In genomic region chr6:166462461-166463135, GRCh38 we compare ENCODE assay signal across 21 cellular contexts.
A peak's percentile ranks its signal among the peaks of the same experiment; 100 is the strongest.
DNase-seq lines count a peak whose midpoint lies in the region; ATAC-seq, FAIRE-seq and TF ChIP-seq lines count a peak whose summit lies in the region.
"Had no signal": no experiment of that assay in that cellular context is flagged by ENCODE, and none has a peak within 500 bp of the region (broad histone marks: within the 10 kb centered on the region; RNA-seq: fewer than 3 reads in every experiment).

No MANE protein-coding gene starts in this region.

- TF ChIP-seq RAD21 in HepG2 (CRISPR knock-in tag; IDR thresholded peaks at IDR 0.05) = no peak

- ATAC-seq in HepG2 (peak; percentile 67), right lobe of liver (no peak), WTC11 (peak; percentile 55), upper lobe of left lung (ENCODE audit: low FRiP score in 2 of 2) (no peak)
- ATAC-seq: HCT116 had no signal

- peaks cover 4% of the 10 kb centered on the region; the same call in 1 of the 2 replicates for H3K4me1 Mint-ChIP-seq in WTC11

- no peak overlapping the region for H3K4me3 Mint-ChIP-seq in WTC11
- H3K4me3 Mint-ChIP-seq: CD4-positive, CD25-positive, alpha-beta regulatory T cell had no signal

- H3K36me3 ChIP-seq in HepG2 (replicated peaks in 1 of 2; ENCODE audit: control insufficient read depth in 1 of 2, insufficient read depth in 2 of 2, low read length in 2 of 2) (no peaks in the 10 kb centered on the region), right lobe of liver (no peaks in the 10 kb centered on the region), upper lobe of left lung (peaks cover 12 to 85% (median 38%) of the 10 kb centered on the region in 4 donors)
- H3K36me3 ChIP-seq in effector memory CD4-positive, alpha-beta T cell (ENCODE audit: control insufficient read depth, insufficient read depth, low read length) = no peaks in the 10 kb centered on the region
- H3K36me3 ChIP-seq: SJSA1 had no signal

- CTCF ChIA-PET in HepG2 (lab: Yijun Ruan, JAX; ENCODE audit: low intra/inter-chr PET ratio, low total read pairs) = interaction anchor here (1.6 kb wide), 1 partner anchor 187 kb away, joined by 3 read pairs; no protein-coding TSS in a partner anchor
- CTCF ChIA-PET in WTC11 (lab: Charles Lee) = no interaction called here

- intact Hi-C loops in HepG2 (cut with micrococcal nuclease; ENCODE audit: unreplicated experiment) = loop anchor here (10.0 kb wide), 1 partner anchor 188 kb away; no protein-coding TSS in a partner anchor
- intact Hi-C loops in right lobe of liver (cut with DNase I) = no loop called here

- peaks cover 6% of the 10 kb centered on the region; the same call in 1 of the 2 replicates for H3K9me3 Mint-ChIP-seq in WTC11

- TF ChIP-seq CTCF in HepG2 (CRISPR knock-in tag; IDR thresholded peaks at IDR 0.05) (peak; percentile 39), right lobe of liver (IDR thresholded peaks at IDR 0.05) (no peak), WTC11 (IDR thresholded peaks at IDR 0.05) (no peak), upper lobe of left lung (IDR thresholded peaks at IDR 0.05) (no peak)

- no peak for TF ChIP-seq POLR2A in HepG2 (IDR thresholded peaks at IDR 0.05; ENCODE audit: insufficient read depth in 1 of 2, low read depth in 2 of 2, low read length in 2 of 2)
- TF ChIP-seq POLR2A in right lobe of liver (IDR thresholded peaks at IDR 0.05) = no peak
- no peak for TF ChIP-seq POLR2A in upper lobe of left lung (IDR thresholded peaks at IDR 0.05)

- TF ChIP-seq EP300 in HepG2 (IDR thresholded peaks at IDR 0.05; ENCODE audit: low read depth in 2 of 2, low read length in 2 of 2) = no peak
- TF ChIP-seq EP300 in HepG2 (CRISPR knock-in tag; IDR thresholded peaks at IDR 0.05; ENCODE audit: borderline replicate concordance) = no peak
- no peak for TF ChIP-seq EP300 in upper lobe of left lung (IDR thresholded peaks at IDR 0.05)

- H3K27me3 Mint-ChIP-seq in WTC11 (ENCODE audit: low read depth) = no peaks in the 10 kb centered on the region
- H3K27me3 Mint-ChIP-seq: CD4-positive, CD25-positive, alpha-beta regulatory T cell had no signal

- H3K4me3 ChIP-seq in HepG2 (replicated peaks in 1 of 3; ENCODE audit: insufficient read depth in 1 of 3, low read depth in 2 of 3, low read length in 3 of 3) (no peak overlapping the region), right lobe of liver (no peak overlapping the region), upper lobe of left lung (no peak overlapping the region)
- H3K4me3 ChIP-seq in effector memory CD4-positive, alpha-beta T cell (ENCODE audit: insufficient read depth, low read depth, low read length, poor library complexity, severe bottlenecking) = no peak overlapping the region
- H3K4me3 ChIP-seq: PC-9, SJSA1 had no signal

- 33% methylated on average over 19 of the region's 25 CpGs for WGBS in HepG2 (ENCODE audit: low lambda C conversion rate)
- no CpG with 5 or more reads among the region's 25 CpGs for whole genome bisulfite sequencing in right lobe of liver (ENCODE audit: insufficient coverage, low coverage, low lambda C conversion rate, missing lambda C conversion rate)
- WGBS in upper lobe of left lung, 2 donors = 91 to 93% methylated on average over 11 to 24 of the region's 25 CpGs

- H3K27me3 ChIP-seq in HepG2 (ENCODE audit: control insufficient read depth in 1 of 2, insufficient read depth in 2 of 2, low read length in 2 of 2) = peaks cover 12 to 81% of the 10 kb centered on the region in 2 experiments; a peak in 4 of 5 replicates
- no peaks in the 10 kb centered on the region for H3K27me3 ChIP-seq in right lobe of liver
- no peaks in the 10 kb centered on the region for H3K27me3 ChIP-seq in upper lobe of left lung
- no peaks in the 10 kb centered on the region for H3K27me3 ChIP-seq in effector memory CD4-positive, alpha-beta T cell (replicated peaks; ENCODE audit: control insufficient read depth, insufficient read depth, low read length, poor library complexity, severe bottlenecking)
- H3K27me3 ChIP-seq: SJSA1 had no signal

- peak overlapping the region; percentile 32; the same call in 1 of the 2 replicates for H3K27ac Mint-ChIP-seq in WTC11

- no peaks in the 10 kb centered on the region for H3K79me2 ChIP-seq in HepG2 (ENCODE audit: insufficient read depth, low read length)

- H3K4me1 ChIP-seq in HepG2 (ENCODE audit: insufficient read depth, low read length) = no peaks in the 10 kb centered on the region
- no peaks in the 10 kb centered on the region for H3K4me1 ChIP-seq in right lobe of liver
- H3K4me1 ChIP-seq in upper lobe of left lung = peaks cover 0 to 20% (median 8%) of the 10 kb centered on the region in 4 donors
- no peaks in the 10 kb centered on the region for H3K4me1 ChIP-seq in effector memory CD4-positive, alpha-beta T cell (ENCODE audit: control insufficient read depth, insufficient read depth, low read length, poor library complexity, severe bottlenecking)
- H3K4me1 ChIP-seq: SJSA1 had no signal

- in situ Hi-C loops in HepG2 (cut with HindIII; ENCODE audit: extremely low pct_ligation_motif_present, low pct_unique_long_range_greater_than_20kb) = no loop called here

- no peak overlapping the region for H3K4me2 ChIP-seq in HepG2 (ENCODE audit: low read depth, low read length)
- H3K4me2 ChIP-seq: PC-9 had no signal

- H3K27ac ChIP-seq in HepG2 (ENCODE audit: extremely low read length, insufficient read depth, low read length) (no peak overlapping the region), right lobe of liver (no peak overlapping the region), upper lobe of left lung (no peak overlapping the region)
- H3K27ac ChIP-seq in effector memory CD4-positive, alpha-beta T cell (ENCODE audit: insufficient read depth, low read length, poor library complexity, severe bottlenecking) = no peak overlapping the region
- H3K27ac ChIP-seq: 22Rv1, PC-9, SJSA1 had no signal

- DNase-seq in HepG2 (ENCODE audit: low spot score) (no peak), right lobe of liver (no peak), WTC11 (ENCODE audit: low spot score) (no peak), mesenteric fat pad (ENCODE audit: low spot score) (peak; percentile 80), upper lobe of left lung (peak; percentile 19 to 59), HT-29 (ENCODE audit: low spot score) (no peak), MV-4-11 (lab: John Stamatoyannopoulos, UW) (no peak)
- DNase-seq in effector memory CD4-positive, alpha-beta T cell = no peak
- DNase-seq: AML-193; CD4-positive, CD25-positive, alpha-beta regulatory T cell; COR-L47; GF-D8; KG1; NCI-H1417; NCI-H187 treated with DMSO at 0.1 percent for 48 hours; NCI-H226; NCI-H524 treated with DMSO at 0.1 percent for 48 hours; PC-9 had no signal

- H3K9me3 ChIP-seq in HepG2 (ENCODE audit: low read length) (no peaks in the 10 kb centered on the region), right lobe of liver (no peaks in the 10 kb centered on the region), upper lobe of left lung (no peaks in the 10 kb centered on the region)
- no peaks in the 10 kb centered on the region for H3K9me3 ChIP-seq in effector memory CD4-positive, alpha-beta T cell (ENCODE audit: control insufficient read depth, low read length)
- H3K9me3 ChIP-seq: SJSA1 had no signal

- POLR2A ChIA-PET in HepG2 (lab: Yijun Ruan, JAX) (no interaction called here), WTC11 (lab: Charles Lee) (no interaction called here)

- H3K36me3 Mint-ChIP-seq in WTC11 = peaks cover 15% of the 10 kb centered on the region

- BruUV-seq in HepG2 (replicated peaks; lab: Mats Ljungman, UMichigan) = no TSS peak

- no peak for FAIRE-seq in HepG2 (lab: Jason Lieb, UNC)

- H4K20me1 ChIP-seq in HepG2 (ENCODE audit: insufficient read depth, low read length) = no peaks in the 10 kb centered on the region; the same call in 1 of the 2 replicates

- H2AFZ ChIP-seq in HepG2 (ENCODE audit: low read length) = no peak overlapping the region
- H2AFZ ChIP-seq: PC-9 had no signal

- H3K9ac ChIP-seq in HepG2 (ENCODE audit: insufficient read depth, low read depth, low read length) = no peak overlapping the region

TF ChIP-seq in HepG2, 621 proteins besides CTCF, POLR2A, EP300 and RAD21:
- no peak for TF ChIP-seq RBM22 (optimal IDR thresholded peaks at IDR 0.05; ENCODE audit: low read length)
- TF ChIP-seq STAG1 (CRISPR knock-in tag; IDR thresholded peaks at IDR 0.05) = peak; percentile 23; the same call in 1 of the 2 replicates

TF ChIP-seq in WTC11, 78 proteins besides CTCF, POLR2A, EP300 and RAD21:
- no peak for TF ChIP-seq TEAD4 (CRISPR knock-in tag; IDR thresholded peaks at IDR 0.05)
- no peak for TF ChIP-seq MLX (CRISPR knock-in tag; IDR thresholded peaks at IDR 0.05)
- TF ChIP-seq FOXP1 (CRISPR knock-in tag; IDR thresholded peaks at IDR 0.05; ENCODE audit: borderline replicate concordance) = 0 out of 2 replicates have a peak, but pooled peaks have one; percentile 31
- TF ChIP-seq ESRRA (CRISPR knock-in tag; IDR thresholded peaks at IDR 0.05; ENCODE audit: borderline replicate concordance) = no peak

Comparison
In these comparisons a context has a peak if more than half of its experiments do, and no peak if none do; other contexts are left out.
1. ATAC-seq: peak in HepG2 (single experiment) and WTC11 (single experiment); none in right lobe of liver (0 of 4) and upper lobe of left lung (0 of 2).
2. DNase-seq: peak in mesenteric fat pad (single experiment) and upper lobe of left lung (2 of 2); none in HepG2 (single experiment), right lobe of liver (0 of 3), WTC11 (single experiment), HT-29 (single experiment), effector memory CD4-positive, alpha-beta T cell (0 of 3) and MV-4-11 (single experiment).
3. Of the 50 proteins assayed by ChIP-seq in both HepG2 and WTC11: peak only in HepG2: CTCF; only in WTC11: FOXP1; in both: none; in neither: 48.